Comparison of ENCODE assay signal across 2 cellular contexts in the genomic region with DNA sequence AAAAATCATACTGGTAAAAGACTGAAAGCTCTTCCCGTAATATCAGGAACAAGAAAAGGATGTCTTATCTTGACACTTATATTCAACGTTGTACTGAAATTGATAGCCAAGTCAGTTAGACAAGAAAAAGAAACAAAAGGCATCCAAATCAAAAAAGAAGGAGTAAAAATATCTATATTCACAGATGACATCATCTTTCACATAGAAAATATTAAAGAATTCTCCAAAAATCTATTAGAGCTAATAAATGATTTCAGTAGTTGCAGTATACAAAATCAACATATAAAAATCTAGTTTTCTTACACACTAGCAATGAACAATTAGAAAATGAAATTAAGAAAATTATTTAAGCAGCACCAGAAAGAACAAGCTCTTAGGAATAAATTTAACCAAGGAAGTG.
TF ChIP-seq lines count a peak whose summit lies in the region.

No MANE protein-coding gene starts in this region.

TF ChIP-seq in HEK293, 187 proteins besides CTCF, POLR2A, EP300 and RAD21:
- TF ChIP-seq, protein P1, sequence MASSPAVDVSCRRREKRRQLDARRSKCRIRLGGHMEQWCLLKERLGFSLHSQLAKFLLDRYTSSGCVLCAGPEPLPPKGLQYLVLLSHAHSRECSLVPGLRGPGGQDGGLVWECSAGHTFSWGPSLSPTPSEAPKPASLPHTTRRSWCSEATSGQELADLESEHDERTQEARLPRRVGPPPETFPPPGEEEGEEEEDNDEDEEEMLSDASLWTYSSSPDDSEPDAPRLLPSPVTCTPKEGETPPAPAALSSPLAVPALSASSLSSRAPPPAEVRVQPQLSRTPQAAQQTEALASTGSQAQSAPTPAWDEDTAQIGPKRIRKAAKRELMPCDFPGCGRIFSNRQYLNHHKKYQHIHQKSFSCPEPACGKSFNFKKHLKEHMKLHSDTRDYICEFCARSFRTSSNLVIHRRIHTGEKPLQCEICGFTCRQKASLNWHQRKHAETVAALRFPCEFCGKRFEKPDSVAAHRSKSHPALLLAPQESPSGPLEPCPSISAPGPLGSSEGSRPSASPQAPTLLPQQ (tag by site-specific recombination; IDR thresholded peaks at IDR 0.05) = no peak
- TF ChIP-seq, protein P2, sequence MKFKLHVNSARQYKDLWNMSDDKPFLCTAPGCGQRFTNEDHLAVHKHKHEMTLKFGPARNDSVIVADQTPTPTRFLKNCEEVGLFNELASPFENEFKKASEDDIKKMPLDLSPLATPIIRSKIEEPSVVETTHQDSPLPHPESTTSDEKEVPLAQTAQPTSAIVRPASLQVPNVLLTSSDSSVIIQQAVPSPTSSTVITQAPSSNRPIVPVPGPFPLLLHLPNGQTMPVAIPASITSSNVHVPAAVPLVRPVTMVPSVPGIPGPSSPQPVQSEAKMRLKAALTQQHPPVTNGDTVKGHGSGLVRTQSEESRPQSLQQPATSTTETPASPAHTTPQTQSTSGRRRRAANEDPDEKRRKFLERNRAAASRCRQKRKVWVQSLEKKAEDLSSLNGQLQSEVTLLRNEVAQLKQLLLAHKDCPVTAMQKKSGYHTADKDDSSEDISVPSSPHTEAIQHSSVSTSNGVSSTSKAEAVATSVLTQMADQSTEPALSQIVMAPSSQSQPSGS (tag by site-specific recombination; IDR thresholded peaks at IDR 0.05; ENCODE audit: low read depth) = peak; percentile 69
TF ChIP-seq in HEK293: peak in this region for 1.

TF ChIP-seq in SK-N-SH treated with all-trans-retinoic acid at 6 μM for 48 hours, 23 proteins besides CTCF, POLR2A, EP300 and RAD21 (continued from another document):
- TF ChIP-seq, protein P3, sequence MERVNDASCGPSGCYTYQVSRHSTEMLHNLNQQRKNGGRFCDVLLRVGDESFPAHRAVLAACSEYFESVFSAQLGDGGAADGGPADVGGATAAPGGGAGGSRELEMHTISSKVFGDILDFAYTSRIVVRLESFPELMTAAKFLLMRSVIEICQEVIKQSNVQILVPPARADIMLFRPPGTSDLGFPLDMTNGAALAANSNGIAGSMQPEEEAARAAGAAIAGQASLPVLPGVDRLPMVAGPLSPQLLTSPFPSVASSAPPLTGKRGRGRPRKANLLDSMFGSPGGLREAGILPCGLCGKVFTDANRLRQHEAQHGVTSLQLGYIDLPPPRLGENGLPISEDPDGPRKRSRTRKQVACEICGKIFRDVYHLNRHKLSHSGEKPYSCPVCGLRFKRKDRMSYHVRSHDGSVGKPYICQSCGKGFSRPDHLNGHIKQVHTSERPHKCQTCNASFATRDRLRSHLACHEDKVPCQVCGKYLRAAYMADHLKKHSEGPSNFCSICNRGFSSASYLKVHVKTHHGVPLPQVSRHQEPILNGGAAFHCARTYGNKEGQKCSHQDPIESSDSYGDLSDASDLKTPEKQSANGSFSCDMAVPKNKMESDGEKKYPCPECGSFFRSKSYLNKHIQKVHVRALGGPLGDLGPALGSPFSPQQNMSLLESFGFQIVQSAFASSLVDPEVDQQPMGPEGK (CRISPR knock-in tag; IDR thresholded peaks at IDR 0.05; ENCODE audit: borderline replicate concordance) = no peak
- TF ChIP-seq, protein P4, sequence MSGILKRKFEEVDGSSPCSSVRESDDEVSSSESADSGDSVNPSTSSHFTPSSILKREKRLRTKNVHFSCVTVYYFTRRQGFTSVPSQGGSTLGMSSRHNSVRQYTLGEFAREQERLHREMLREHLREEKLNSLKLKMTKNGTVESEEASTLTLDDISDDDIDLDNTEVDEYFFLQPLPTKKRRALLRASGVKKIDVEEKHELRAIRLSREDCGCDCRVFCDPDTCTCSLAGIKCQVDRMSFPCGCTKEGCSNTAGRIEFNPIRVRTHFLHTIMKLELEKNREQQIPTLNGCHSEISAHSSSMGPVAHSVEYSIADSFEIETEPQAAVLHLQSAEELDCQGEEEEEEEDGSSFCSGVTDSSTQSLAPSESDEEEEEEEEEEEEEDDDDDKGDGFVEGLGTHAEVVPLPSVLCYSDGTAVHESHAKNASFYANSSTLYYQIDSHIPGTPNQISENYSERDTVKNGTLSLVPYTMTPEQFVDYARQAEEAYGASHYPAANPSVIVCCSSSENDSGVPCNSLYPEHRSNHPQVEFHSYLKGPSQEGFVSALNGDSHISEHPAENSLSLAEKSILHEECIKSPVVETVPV (CRISPR knock-in tag; IDR thresholded peaks at IDR 0.05) = no peak
- TF ChIP-seq TOX (CRISPR knock-in tag; IDR thresholded peaks at IDR 0.05; ENCODE audit: borderline replicate concordance) (no peak), BACH2 (CRISPR knock-in tag; IDR thresholded peaks at IDR 0.05; ENCODE audit: borderline replicate concordance) (no peak), ISL1 (CRISPR knock-in tag; IDR thresholded peaks at IDR 0.05) (no peak), CSDC2 (CRISPR knock-in tag; IDR thresholded peaks at IDR 0.05) (no peak), ARNTL (CRISPR knock-in tag; IDR thresholded peaks at IDR 0.05; ENCODE audit: borderline replicate concordance, low read depth) (no peak), GLIS3 (CRISPR knock-in tag; IDR thresholded peaks at IDR 0.05) (no peak), TCF4 (CRISPR knock-in tag; IDR thresholded peaks at IDR 0.05; ENCODE audit: borderline replicate concordance) (no peak), SNAI2 (CRISPR knock-in tag; IDR thresholded peaks at IDR 0.05) (no peak), ZFP30 (CRISPR knock-in tag; IDR thresholded peaks at IDR 0.05) (no peak), ESRRG (CRISPR knock-in tag; IDR thresholded peaks at IDR 0.05) (no peak), ZC3H10 (CRISPR knock-in tag; IDR thresholded peaks at IDR 0.05) (no peak), ZNF70 (CRISPR knock-in tag; IDR thresholded peaks at IDR 0.05) (no peak)
